ENCODE assay signal across 8 cellular contexts in the genomic region with DNA sequence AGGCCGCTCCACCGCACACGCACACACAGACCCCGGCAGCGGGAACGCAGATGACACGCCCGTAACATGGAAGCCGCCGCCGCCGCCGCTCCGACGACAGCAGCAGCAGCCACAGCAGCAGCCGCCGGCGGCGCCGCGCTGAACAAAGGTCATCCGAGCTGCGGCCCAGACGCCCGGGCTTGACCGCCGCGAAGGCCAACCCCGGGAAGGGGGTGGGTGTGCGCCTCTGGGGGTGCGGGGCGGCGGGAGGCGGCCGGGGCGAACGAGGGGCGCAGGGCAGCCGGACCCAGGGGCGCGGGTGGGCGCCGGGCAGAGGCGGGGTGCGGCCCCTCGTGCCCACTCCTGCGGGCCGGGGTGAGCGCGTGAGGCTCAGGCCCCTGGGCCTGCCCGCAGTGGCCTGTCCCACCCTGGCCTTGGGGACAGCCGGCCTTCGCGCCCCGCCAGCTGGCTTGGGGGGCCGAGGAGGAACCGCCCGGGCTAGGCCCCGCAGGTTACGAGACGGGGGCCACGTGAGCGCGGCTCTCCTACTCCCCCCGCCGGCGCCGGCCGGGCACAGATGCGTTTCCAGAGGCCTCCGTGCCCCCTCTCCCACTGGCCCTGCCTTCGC. TPM values are rescaled to one million over a fixed set of nuclear protein-coding genes. Genes with fewer than 3 reads are reported as not detected.
DNase-seq lines count a peak whose midpoint lies in the region; ATAC-seq, FAIRE-seq and TF ChIP-seq lines count a peak whose summit lies in the region.

No MANE protein-coding gene starts in this region.

- H3K36me3 ChIP-seq in CD8-positive, alpha-beta memory T cell (ENCODE audit: insufficient read depth, low read length), result no peaks in the 10 kb centered on the region
- H3K36me3 ChIP-seq in GM23338 (ENCODE audit: insufficient read depth) (peaks cover 17% of the 10 kb centered on the region), SK-N-MC (ENCODE audit: insufficient read depth, low read length) (peaks cover 39% of the 10 kb centered on the region), bronchial epithelial cell (ENCODE audit: control insufficient read depth, insufficient read depth, low read length) (peaks cover 6% of the 10 kb centered on the region), kidney (ENCODE audit: control insufficient read depth in 1 of 2, insufficient read depth in 2 of 2, low read length in 2 of 2) (peaks cover 3 to 5% of the 10 kb centered on the region in 2 donors)

- H3K4me1 Mint-ChIP-seq in CD8-positive, alpha-beta memory T cell, result peaks cover 14 to 31% (median 16%) of the 10 kb centered on the region in 3 donors
- peaks cover 83% of the 10 kb centered on the region for H3K4me1 Mint-ChIP-seq in GM23338

- H3K36me3 Mint-ChIP-seq in CD8-positive, alpha-beta memory T cell, result peaks cover 3 to 5% (median 5%) of the 10 kb centered on the region in 3 donors
- H3K36me3 Mint-ChIP-seq in GM23338 (ENCODE audit: low read depth), result peaks cover 49% of the 10 kb centered on the region

- intact Hi-C loops in kidney (cut with DNase I), result no loop called here

- peak overlapping the region in 6 of 7 donors; percentile 46 to 84 (median 68) for H3K4me3 Mint-ChIP-seq in CD8-positive, alpha-beta memory T cell
- H3K4me3 Mint-ChIP-seq in GM23338, result peak overlapping the region; percentile 72

- H3K9me3 Mint-ChIP-seq in CD8-positive, alpha-beta memory T cell, result peaks cover 0 to 5% (median 3%) of the 10 kb centered on the region in 5 donors
- peaks cover 9% of the 10 kb centered on the region for H3K9me3 Mint-ChIP-seq in GM23338

- peak; percentile 11 for ATAC-seq in GM23338

- peaks cover 26 to 78% of the 10 kb centered on the region in 2 donors for H3K27me3 Mint-ChIP-seq in CD8-positive, alpha-beta memory T cell
- peaks cover 20% of the 10 kb centered on the region for H3K27me3 Mint-ChIP-seq in GM23338 (ENCODE audit: insufficient read depth, low read depth, poor library complexity)

- 0 out of 2 replicates have a peak, but pooled peaks cover 5% of the 10 kb centered on the region for H4K20me1 ChIP-seq in GM23338 (replicated peaks; ENCODE audit: insufficient read depth)

- no peak overlapping the region for H2AFZ ChIP-seq in GM23338

- TF ChIP-seq CTCF in GM23338 (conservative IDR thresholded peaks at IDR 0.05; ENCODE audit: low read depth in 2 of 2) (no peak), bronchial epithelial cell (IDR thresholded peaks at IDR 0.05; ENCODE audit: insufficient read depth, low read length, severe bottlenecking) (no peak), kidney (IDR thresholded peaks at IDR 0.05; ENCODE audit: borderline replicate concordance, extremely low read depth, insufficient read depth) (no peak)

- H3K27me3 ChIP-seq in CD8-positive, alpha-beta memory T cell (ENCODE audit: insufficient read depth, low read length, poor library complexity, severe bottlenecking), result peaks cover 4% of the 10 kb centered on the region
- H3K27me3 ChIP-seq in GM23338 (ENCODE audit: insufficient read depth) (no peaks in the 10 kb centered on the region), bronchial epithelial cell (ENCODE audit: control insufficient read depth, insufficient read depth, low read length) (no peaks in the 10 kb centered on the region)

- H3K4me2 ChIP-seq in GM23338, result peak overlapping the region; percentile 48; the same call in 1 of the 2 replicates

- DNase-seq in CD8-positive, alpha-beta memory T cell, result peak in 3 of 5 donors; percentile 14 to 55 (median 19)
- DNase-seq in GM23338 (ENCODE audit: low spot score) (peak; percentile 55), SK-N-MC (ENCODE audit: low read depth, low spot score) (no peak), bronchial epithelial cell (ENCODE audit: low read depth) (no peak), kidney (peak; percentile 90), mucosa of gallbladder (ENCODE audit: low spot score) (no peak), SKM-1 (lab: John Stamatoyannopoulos, UW; ENCODE audit: unreplicated experiment) (no peak)
- peak in 3 of 4 experiments; percentile 14 to 16 (median 15) for DNase-seq in stimulated activated CD4-positive, alpha-beta T cell treated with anti-CD3 and anti-CD28 coated beads, Interleukin-1b, Interleukin-23, amount 100 ng/mL, for 24 hours (ENCODE audit: low read depth in 4 of 4, low spot score in 1 of 4)

- H3K4me3 ChIP-seq in CD8-positive, alpha-beta memory T cell (ENCODE audit: low read length), result no peak overlapping the region
- H3K4me3 ChIP-seq in GM23338 (peak overlapping the region; percentile 51), SK-N-MC (peak overlapping the region; percentile 78), bronchial epithelial cell (ENCODE audit: low read depth, low read length) (peak overlapping the region; percentile 44), kidney (ENCODE audit: low read length in 2 of 2) (no peak overlapping the region)

- POLR2A ChIA-PET in CD8-positive, alpha-beta memory T cell (lab: Charles Lee), result no interaction called here

- no peaks in the 10 kb centered on the region for H3K4me1 ChIP-seq in CD8-positive, alpha-beta memory T cell (ENCODE audit: insufficient read depth, low read length)
- H3K4me1 ChIP-seq in GM23338 (ENCODE audit: insufficient read depth) (peaks cover 62% of the 10 kb centered on the region), kidney (ENCODE audit: control insufficient read depth in 1 of 2, insufficient read depth in 1 of 2, low read depth in 1 of 2, low read length in 2 of 2) (peaks cover 27 to 34% of the 10 kb centered on the region in 2 donors)

- CTCF ChIA-PET in CD8-positive, alpha-beta memory T cell (lab: Charles Lee), result no interaction called here

- H3K9me2 ChIP-seq in GM23338 (ENCODE audit: insufficient read depth), result no peaks in the 10 kb centered on the region

- peaks cover 50% of the 10 kb centered on the region for H3K79me2 ChIP-seq in GM23338 (replicated peaks; ENCODE audit: insufficient read depth)

- no peak for FAIRE-seq in bronchial epithelial cell (lab: Jason Lieb, UNC)
- FAIRE-seq in kidney (lab: Jason Lieb, UNC), result no peak

- peak overlapping the region; percentile 96 for H3K9ac ChIP-seq in SK-N-MC (ENCODE audit: insufficient read length)
- no peak overlapping the region for H3K9ac ChIP-seq in kidney (ENCODE audit: low read length in 2 of 2)

- peaks cover 25% of the 10 kb centered on the region; the same call in 1 of the 2 replicates for H3F3A ChIP-seq in GM23338 (replicated peaks; ENCODE audit: low read depth)

- no peak overlapping the region for H3K27ac Mint-ChIP-seq in CD8-positive, alpha-beta memory T cell
- peak overlapping the region; percentile 97; the same call in 1 of the 2 replicates for H3K27ac Mint-ChIP-seq in GM23338

- H3K9me3 ChIP-seq in CD8-positive, alpha-beta memory T cell (ENCODE audit: low read length), result no peaks in the 10 kb centered on the region
- 0 out of 2 replicates have a peak, but pooled peaks cover 3% of the 10 kb centered on the region for H3K9me3 ChIP-seq in SK-N-MC (ENCODE audit: low read depth, low read length)
- no peaks in the 10 kb centered on the region for H3K9me3 ChIP-seq in kidney (ENCODE audit: control insufficient read depth in 1 of 2, low read length in 2 of 2)

- no peak overlapping the region for H3K27ac ChIP-seq in CD8-positive, alpha-beta memory T cell (ENCODE audit: low read depth, low read length)
- no peak overlapping the region for H3K27ac ChIP-seq in GM23338 (ENCODE audit: low read depth)
- H3K27ac ChIP-seq in SK-N-MC, result peak overlapping the region; percentile 95
- peak overlapping the region; percentile 80 to 91 for H3K27ac ChIP-seq in kidney (ENCODE audit: low read depth in 2 of 2, low read length in 2 of 2)

TF ChIP-seq in GM23338, 12 proteins besides CTCF, POLR2A, EP300 and RAD21:
- TF ChIP-seq JUNB (IDR thresholded peaks at IDR 0.05; ENCODE audit: unreplicated experiment), result no peak
- TF ChIP-seq POLR2AphosphoS5 (IDR thresholded peaks at IDR 0.05; ENCODE audit: low read depth), result peak; percentile 8; the same call in 1 of the 2 replicates

RNA-seq across cellular contexts. Expression of gene ZNF532, which starts 1.0 kb away (rescaled TPM):
- total RNA-seq in CD8-positive, alpha-beta memory T cell, result 1 to 10 TPM; 6.1 to 6.3 TPM
- polyA plus RNA-seq in CD8-positive, alpha-beta memory T cell, result 0.70 TPM
- total RNA-seq in GM23338 (2014; rRNA removed; shearing (Covaris generic)), result 216 and 225 TPM in 2 replicates
- polyA plus RNA-seq in GM23338 (2016; fragmentation: Nextera tagmentation; extraction: Ambion mirVana) (49.8 and 51.5 TPM in 2 replicates), kidney (ENCODE audit: insufficient read depth, low read depth, low replicate concordance) (5.7 TPM)
- total RNA-seq in bronchial epithelial cell (39.7 and 41.3 TPM in 2 replicates), kidney (76.3 TPM), mucosa of gallbladder (58.7 TPM)

Comparison
In these comparisons a context has a peak if more than half of its experiments do, and no peak if none do; other contexts are left out.
1. DNase-seq: peak in CD8-positive, alpha-beta memory T cell (3 of 5), GM23338 (single experiment), kidney (single experiment) and stimulated activated CD4-positive, alpha-beta T cell treated with anti-CD3 and anti-CD28 coated beads, Interleukin-1b, Interleukin-23, amount 100 ng/mL, for 24 hours (3 of 4); none in SK-N-MC (single experiment), bronchial epithelial cell (single experiment), mucosa of gallbladder (single experiment) and SKM-1 (single experiment).
2. H3K27ac ChIP-seq: peak in SK-N-MC (single experiment) and kidney (2 of 2); none in CD8-positive, alpha-beta memory T cell (single experiment) and GM23338 (single experiment).
3. H3K4me3 ChIP-seq: peak in GM23338 (single experiment), SK-N-MC (single experiment) and bronchial epithelial cell (single experiment); none in CD8-positive, alpha-beta memory T cell (single experiment) and kidney (0 of 2).